1 cellular context compared by ENCODE assay signal in the genomic region with DNA sequence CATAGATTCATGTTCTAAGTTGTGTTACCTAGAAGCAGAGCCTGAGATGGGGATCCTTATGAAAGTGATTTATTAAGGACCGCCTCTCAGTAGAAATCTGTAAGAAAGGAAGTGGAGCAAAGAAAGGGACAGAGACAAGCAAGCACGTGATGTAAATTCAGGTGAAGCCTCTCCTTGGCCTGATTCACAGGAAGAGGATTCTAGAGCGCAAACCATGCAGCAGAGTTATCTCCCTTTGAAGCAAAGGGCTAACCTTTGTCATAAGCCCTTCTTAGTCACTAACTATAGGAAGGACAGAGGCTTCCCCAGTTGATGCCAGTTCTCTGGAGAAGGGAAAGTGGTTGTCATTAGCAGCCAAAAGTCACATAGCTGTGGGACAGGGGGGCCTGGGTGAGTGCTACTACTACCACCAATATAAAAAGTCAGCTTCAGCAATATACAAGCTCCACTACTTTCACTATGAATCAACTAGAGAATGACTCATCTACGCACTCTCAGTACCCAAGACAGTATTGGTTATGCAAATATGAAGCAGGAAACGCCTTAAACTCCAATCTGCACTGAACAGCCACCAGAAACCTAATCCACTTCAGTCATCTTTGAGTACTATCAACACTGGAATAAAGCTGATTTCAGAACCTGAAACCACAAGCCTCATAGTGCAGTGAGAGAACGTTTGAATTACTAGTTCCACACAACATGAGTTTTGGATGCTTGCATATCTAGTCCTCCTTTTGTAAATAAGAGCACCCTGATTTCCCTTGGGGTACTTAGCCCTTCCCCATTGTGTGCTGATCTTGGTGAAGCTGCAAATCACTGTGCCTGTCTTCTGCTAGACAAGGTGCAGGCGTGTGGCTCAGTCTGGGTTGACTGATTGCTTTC.
TF ChIP-seq lines count a peak whose summit lies in the region.

No MANE protein-coding gene starts in this region.

TF ChIP-seq in GM12878, 131 proteins besides CTCF, POLR2A, EP300 and RAD21 (continued from another document):
- TF ChIP-seq, protein P1, sequence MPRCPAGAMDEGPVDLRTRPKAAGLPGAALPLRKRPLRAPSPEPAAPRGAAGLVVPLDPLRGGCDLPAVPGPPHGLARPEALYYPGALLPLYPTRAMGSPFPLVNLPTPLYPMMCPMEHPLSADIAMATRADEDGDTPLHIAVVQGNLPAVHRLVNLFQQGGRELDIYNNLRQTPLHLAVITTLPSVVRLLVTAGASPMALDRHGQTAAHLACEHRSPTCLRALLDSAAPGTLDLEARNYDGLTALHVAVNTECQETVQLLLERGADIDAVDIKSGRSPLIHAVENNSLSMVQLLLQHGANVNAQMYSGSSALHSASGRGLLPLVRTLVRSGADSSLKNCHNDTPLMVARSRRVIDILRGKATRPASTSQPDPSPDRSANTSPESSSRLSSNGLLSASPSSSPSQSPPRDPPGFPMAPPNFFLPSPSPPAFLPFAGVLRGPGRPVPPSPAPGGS (IDR thresholded peaks at IDR 0.05; ENCODE audit: borderline replicate concordance, insufficient read depth, low read depth, low read length, poor library complexity, severe bottlenecking): peak; percentile 80
- TF ChIP-seq TCF3 (IDR thresholded peaks at IDR 0.05; ENCODE audit: borderline replicate concordance, insufficient read depth, low read depth, low read length) (0 out of 2 replicates have a peak, but pooled peaks have one; percentile 45), BHLHE40 (IDR thresholded peaks at IDR 0.05; ENCODE audit: borderline replicate concordance in 1 of 2, low read depth in 2 of 2, low read length in 1 of 2) (peak; percentile 59 to 70; a peak in 3 of 4 replicates), SPI1 (IDR thresholded peaks at IDR 0.05; ENCODE audit: borderline replicate concordance, insufficient read depth, low read depth, low read length) (no peak), NFIC (IDR thresholded peaks at IDR 0.05; ENCODE audit: low read depth, low read length) (peak; percentile 92), JUND (IDR thresholded peaks at IDR 0.05; ENCODE audit: low read depth, low read length) (peak; percentile 96), CBX5 (IDR thresholded peaks at IDR 0.05; ENCODE audit: low read depth) (peak; percentile 97), CREB1 (IDR thresholded peaks at IDR 0.05; ENCODE audit: low read depth) (0 out of 2 replicates have a peak, but pooled peaks have one; percentile 27), RCOR1 (conservative IDR thresholded peaks at IDR 0.05; ENCODE audit: low read depth, low read length) (0 out of 2 replicates have a peak, but pooled peaks have one; percentile 68), NR2F1 (conservative IDR thresholded peaks at IDR 0.05) (peak; percentile 71), CREM (IDR thresholded peaks at IDR 0.05; ENCODE audit: low read depth) (peak; percentile 78), GABPA (IDR thresholded peaks at IDR 0.05; ENCODE audit: low read depth) (peak; percentile 51; the same call in 1 of the 2 replicates), HDGF (IDR thresholded peaks at IDR 0.05) (no peak), SREBF2 (IDR thresholded peaks at IDR 0.05; ENCODE audit: low read length) (no peak), ATF7 (IDR thresholded peaks at IDR 0.05; ENCODE audit: low read depth) (peak; percentile 83), SMARCA5 (IDR thresholded peaks at IDR 0.05) (0 out of 2 replicates have a peak, but pooled peaks have one; percentile 4), SRF (IDR thresholded peaks at IDR 0.05; ENCODE audit: low read depth in 2 of 2, low read length in 2 of 2) (peak in 1 of 2 experiments; percentile 81; a peak in 1 of 4 replicates), BACH1 (IDR thresholded peaks at IDR 0.05; ENCODE audit: borderline replicate concordance) (peak; percentile 63; the same call in 1 of the 2 replicates), FOXM1 (IDR thresholded peaks at IDR 0.05; ENCODE audit: low read depth, low read length) (peak; percentile 84), MTA3 (IDR thresholded peaks at IDR 0.05; ENCODE audit: borderline replicate concordance, low read length) (peak; percentile 90; the same call in 1 of the 2 replicates)
- TF ChIP-seq, protein P2, sequence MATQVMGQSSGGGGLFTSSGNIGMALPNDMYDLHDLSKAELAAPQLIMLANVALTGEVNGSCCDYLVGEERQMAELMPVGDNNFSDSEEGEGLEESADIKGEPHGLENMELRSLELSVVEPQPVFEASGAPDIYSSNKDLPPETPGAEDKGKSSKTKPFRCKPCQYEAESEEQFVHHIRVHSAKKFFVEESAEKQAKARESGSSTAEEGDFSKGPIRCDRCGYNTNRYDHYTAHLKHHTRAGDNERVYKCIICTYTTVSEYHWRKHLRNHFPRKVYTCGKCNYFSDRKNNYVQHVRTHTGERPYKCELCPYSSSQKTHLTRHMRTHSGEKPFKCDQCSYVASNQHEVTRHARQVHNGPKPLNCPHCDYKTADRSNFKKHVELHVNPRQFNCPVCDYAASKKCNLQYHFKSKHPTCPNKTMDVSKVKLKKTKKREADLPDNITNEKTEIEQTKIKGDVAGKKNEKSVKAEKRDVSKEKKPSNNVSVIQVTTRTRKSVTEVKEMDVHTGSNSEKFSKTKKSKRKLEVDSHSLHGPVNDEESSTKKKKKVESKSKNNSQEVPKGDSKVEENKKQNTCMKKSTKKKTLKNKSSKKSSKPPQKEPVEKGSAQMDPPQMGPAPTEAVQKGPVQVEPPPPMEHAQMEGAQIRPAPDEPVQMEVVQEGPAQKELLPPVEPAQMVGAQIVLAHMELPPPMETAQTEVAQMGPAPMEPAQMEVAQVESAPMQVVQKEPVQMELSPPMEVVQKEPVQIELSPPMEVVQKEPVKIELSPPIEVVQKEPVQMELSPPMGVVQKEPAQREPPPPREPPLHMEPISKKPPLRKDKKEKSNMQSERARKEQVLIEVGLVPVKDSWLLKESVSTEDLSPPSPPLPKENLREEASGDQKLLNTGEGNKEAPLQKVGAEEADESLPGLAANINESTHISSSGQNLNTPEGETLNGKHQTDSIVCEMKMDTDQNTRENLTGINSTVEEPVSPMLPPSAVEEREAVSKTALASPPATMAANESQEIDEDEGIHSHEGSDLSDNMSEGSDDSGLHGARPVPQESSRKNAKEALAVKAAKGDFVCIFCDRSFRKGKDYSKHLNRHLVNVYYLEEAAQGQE (IDR thresholded peaks at IDR 0.05; ENCODE audit: low read depth, low read length): peak; percentile 33; the same call in 1 of the 2 replicates
- TF ChIP-seq, protein P3, sequence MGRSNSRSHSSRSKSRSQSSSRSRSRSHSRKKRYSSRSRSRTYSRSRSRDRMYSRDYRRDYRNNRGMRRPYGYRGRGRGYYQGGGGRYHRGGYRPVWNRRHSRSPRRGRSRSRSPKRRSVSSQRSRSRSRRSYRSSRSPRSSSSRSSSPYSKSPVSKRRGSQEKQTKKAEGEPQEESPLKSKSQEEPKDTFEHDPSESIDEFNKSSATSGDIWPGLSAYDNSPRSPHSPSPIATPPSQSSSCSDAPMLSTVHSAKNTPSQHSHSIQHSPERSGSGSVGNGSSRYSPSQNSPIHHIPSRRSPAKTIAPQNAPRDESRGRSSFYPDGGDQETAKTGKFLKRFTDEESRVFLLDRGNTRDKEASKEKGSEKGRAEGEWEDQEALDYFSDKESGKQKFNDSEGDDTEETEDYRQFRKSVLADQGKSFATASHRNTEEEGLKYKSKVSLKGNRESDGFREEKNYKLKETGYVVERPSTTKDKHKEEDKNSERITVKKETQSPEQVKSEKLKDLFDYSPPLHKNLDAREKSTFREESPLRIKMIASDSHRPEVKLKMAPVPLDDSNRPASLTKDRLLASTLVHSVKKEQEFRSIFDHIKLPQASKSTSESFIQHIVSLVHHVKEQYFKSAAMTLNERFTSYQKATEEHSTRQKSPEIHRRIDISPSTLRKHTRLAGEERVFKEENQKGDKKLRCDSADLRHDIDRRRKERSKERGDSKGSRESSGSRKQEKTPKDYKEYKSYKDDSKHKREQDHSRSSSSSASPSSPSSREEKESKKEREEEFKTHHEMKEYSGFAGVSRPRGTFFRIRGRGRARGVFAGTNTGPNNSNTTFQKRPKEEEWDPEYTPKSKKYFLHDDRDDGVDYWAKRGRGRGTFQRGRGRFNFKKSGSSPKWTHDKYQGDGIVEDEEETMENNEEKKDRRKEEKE (IDR thresholded peaks at IDR 0.05): no peak
- TF ChIP-seq, protein P4, sequence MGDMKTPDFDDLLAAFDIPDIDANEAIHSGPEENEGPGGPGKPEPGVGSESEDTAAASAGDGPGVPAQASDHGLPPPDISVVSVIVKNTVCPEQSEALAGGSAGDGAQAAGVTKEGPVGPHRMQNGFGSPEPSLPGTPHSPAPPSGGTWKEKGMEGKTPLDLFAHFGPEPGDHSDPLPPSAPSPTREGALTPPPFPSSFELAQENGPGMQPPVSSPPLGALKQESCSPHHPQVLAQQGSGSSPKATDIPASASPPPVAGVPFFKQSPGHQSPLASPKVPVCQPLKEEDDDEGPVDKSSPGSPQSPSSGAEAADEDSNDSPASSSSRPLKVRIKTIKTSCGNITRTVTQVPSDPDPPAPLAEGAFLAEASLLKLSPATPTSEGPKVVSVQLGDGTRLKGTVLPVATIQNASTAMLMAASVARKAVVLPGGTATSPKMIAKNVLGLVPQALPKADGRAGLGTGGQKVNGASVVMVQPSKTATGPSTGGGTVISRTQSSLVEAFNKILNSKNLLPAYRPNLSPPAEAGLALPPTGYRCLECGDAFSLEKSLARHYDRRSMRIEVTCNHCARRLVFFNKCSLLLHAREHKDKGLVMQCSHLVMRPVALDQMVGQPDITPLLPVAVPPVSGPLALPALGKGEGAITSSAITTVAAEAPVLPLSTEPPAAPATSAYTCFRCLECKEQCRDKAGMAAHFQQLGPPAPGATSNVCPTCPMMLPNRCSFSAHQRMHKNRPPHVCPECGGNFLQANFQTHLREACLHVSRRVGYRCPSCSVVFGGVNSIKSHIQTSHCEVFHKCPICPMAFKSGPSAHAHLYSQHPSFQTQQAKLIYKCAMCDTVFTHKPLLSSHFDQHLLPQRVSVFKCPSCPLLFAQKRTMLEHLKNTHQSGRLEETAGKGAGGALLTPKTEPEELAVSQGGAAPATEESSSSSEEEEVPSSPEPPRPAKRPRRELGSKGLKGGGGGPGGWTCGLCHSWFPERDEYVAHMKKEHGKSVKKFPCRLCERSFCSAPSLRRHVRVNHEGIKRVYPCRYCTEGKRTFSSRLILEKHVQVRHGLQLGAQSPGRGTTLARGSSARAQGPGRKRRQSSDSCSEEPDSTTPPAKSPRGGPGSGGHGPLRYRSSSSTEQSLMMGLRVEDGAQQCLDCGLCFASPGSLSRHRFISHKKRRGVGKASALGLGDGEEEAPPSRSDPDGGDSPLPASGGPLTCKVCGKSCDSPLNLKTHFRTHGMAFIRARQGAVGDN (IDR thresholded peaks at IDR 0.05): no peak
- TF ChIP-seq, protein P5, sequence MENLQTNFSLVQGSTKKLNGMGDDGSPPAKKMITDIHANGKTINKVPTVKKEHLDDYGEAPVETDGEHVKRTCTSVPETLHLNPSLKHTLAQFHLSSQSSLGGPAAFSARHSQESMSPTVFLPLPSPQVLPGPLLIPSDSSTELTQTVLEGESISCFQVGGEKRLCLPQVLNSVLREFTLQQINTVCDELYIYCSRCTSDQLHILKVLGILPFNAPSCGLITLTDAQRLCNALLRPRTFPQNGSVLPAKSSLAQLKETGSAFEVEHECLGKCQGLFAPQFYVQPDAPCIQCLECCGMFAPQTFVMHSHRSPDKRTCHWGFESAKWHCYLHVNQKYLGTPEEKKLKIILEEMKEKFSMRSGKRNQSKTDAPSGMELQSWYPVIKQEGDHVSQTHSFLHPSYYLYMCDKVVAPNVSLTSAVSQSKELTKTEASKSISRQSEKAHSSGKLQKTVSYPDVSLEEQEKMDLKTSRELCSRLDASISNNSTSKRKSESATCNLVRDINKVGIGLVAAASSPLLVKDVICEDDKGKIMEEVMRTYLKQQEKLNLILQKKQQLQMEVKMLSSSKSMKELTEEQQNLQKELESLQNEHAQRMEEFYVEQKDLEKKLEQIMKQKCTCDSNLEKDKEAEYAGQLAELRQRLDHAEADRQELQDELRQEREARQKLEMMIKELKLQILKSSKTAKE (IDR thresholded peaks at IDR 0.05; ENCODE audit: low read depth, poor library complexity, severe bottlenecking): peak; percentile 56
TF ChIP-seq in GM12878: peak in this region for 45.
